In genomic region chr19:49850487-49851342, GRCh38 we compare ENCODE assay signal across 8 cellular contexts. TPM values are rescaled to one million over a fixed set of nuclear protein-coding genes. Genes with fewer than 3 reads are reported as not detected.
A peak's percentile ranks its signal among the peaks of the same experiment; 100 is the strongest.
DNase-seq lines count a peak whose midpoint lies in the region; ATAC-seq, FAIRE-seq and TF ChIP-seq lines count a peak whose summit lies in the region.

Gene PTOV1, plus strand, starts transcription at chr19:49851159.

- peak; percentile 76 to 78 for DNase-seq in AML-193 (lab: John Stamatoyannopoulos, UW)
- DNase-seq in GM19239 (ENCODE audit: insufficient read length, low spot score) = peak; percentile 97
- DNase-seq in NCI-H524 treated with DMSO at 0.1 percent for 48 hours (lab: John Stamatoyannopoulos, UW) = peak; percentile 72
- peak; percentile 93 for DNase-seq in activated CD4-positive, alpha-beta T cell treated with anti-CD3 and anti-CD28 coated beads for 48 hours
- DNase-seq in colonic mucosa = peak; percentile 92
- DNase-seq in left kidney (ENCODE audit: low read depth, low spot score) = peak; percentile 97
- DNase-seq in stimulated activated CD4-positive, alpha-beta T cell treated with anti-CD3 and anti-CD28 coated beads, Interleukin-1b, Interleukin-23, amount 100 ng/mL, for 48 hours = peak; percentile 90

- FAIRE-seq in GM19239 (lab: Jason Lieb, UNC) = peak; percentile 88

- H3K36me3 ChIP-seq in colonic mucosa = no peaks in the 10 kb centered on the region

- peak within 1 kb of the TSS; percentile 92 for H3K27ac ChIP-seq in colonic mucosa

- H3K9me3 ChIP-seq in colonic mucosa = no peaks in the 10 kb centered on the region

- H3K4me3 ChIP-seq in colonic mucosa = peak within 1 kb of the TSS; percentile 71

- H3K9ac ChIP-seq in colonic mucosa (ENCODE audit: low read depth in 2 of 2, low read length in 2 of 2) = peak within 1 kb of the TSS; percentile 92 to 100

- intact Hi-C loops in colonic mucosa (cut with DNase I) = no loop called here

- no peaks in the 10 kb centered on the region for H3K27me3 ChIP-seq in colonic mucosa

- ATAC-seq in HG03457 (IDR thresholded peaks at IDR 0.05; ENCODE audit: unreplicated experiment) = peak; percentile 42

- peaks cover 7% of the 10 kb centered on the region for H3K4me1 ChIP-seq in colonic mucosa

- TF ChIP-seq CTCF in colonic mucosa (IDR thresholded peaks at IDR 0.05) = no peak

RNA-seq across cellular contexts. Expression of gene PTOV1, which starts in this region (rescaled TPM):
- 100 to 1,000 TPM; 109 to 128 TPM for total RNA-seq in colonic mucosa

Comparison
In these comparisons a context has a peak if more than half of its experiments do, and no peak if none do; other contexts are left out.
1. Peak in every context shown above with its lines: DNase-seq, ATAC-seq, H3K4me3 ChIP-seq and H3K27ac ChIP-seq.